ENCODE assay signal across 1 cellular context in the genomic region with DNA sequence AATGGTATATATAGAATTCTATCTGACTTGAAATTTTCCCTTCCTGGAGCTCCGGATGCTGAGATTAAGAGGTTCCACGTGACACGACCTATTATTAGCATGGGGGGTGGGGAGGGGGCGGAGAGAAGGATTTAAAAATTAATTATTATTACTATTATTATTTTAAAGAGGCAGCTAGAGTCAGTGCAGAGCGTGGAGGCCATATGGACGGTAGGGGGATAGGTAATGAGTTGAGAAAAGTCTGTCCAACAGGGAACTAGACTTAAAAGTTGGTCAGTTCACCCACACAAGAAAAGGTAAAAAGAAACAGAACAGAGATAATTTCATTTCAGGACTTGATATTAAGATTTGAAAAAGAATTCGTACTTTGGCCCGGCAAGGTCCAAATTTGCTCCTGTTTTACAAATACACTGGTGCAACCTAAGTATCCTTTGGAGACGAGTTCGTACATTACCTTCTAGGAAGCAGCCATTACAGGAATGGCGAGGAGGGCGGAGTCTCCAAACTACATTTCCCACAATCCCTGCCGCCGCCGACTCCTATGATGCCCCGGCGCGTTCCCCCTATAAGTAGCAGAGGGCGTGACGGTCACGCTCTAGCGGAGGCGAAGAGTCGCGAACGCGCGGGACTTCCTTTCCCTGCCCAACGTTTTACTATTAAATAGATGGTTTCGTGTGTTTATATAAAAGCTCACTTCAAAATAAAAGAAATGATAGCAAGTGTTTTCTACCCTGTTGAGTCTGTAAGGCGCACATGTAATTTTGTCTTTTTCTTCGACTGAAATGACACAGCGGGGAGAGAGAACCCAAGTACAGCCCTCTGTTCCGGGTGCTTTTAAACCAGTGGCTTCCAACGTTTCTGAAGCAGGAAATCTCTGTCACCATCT.
TF ChIP-seq lines count a peak whose summit lies in the region.

A gene with protein sequence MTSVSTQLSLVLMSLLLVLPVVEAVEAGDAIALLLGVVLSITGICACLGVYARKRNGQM (minus strand): TSS at position 481 of the 886 bp plus-strand sequence. CDS start 976 bp downstream, outside the sequence.

TF ChIP-seq in SK-N-SH treated with all-trans-retinoic acid at 6 μM for 48 hours, 23 proteins besides CTCF, POLR2A, EP300 and RAD21 (continued from another document):
- TF ChIP-seq, protein P1, sequence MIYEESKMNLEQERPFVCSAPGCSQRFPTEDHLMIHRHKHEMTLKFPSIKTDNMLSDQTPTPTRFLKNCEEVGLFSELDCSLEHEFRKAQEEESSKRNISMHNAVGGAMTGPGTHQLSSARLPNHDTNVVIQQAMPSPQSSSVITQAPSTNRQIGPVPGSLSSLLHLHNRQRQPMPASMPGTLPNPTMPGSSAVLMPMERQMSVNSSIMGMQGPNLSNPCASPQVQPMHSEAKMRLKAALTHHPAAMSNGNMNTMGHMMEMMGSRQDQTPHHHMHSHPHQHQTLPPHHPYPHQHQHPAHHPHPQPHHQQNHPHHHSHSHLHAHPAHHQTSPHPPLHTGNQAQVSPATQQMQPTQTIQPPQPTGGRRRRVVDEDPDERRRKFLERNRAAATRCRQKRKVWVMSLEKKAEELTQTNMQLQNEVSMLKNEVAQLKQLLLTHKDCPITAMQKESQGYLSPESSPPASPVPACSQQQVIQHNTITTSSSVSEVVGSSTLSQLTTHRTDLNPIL (CRISPR knock-in tag; IDR thresholded peaks at IDR 0.05; ENCODE audit: low read depth), result no peak
- no peak for TF ChIP-seq ZNF565 (CRISPR knock-in tag; conservative IDR thresholded peaks at IDR 0.05; ENCODE audit: low read depth)
- TF ChIP-seq ZFP3 (CRISPR knock-in tag; IDR thresholded peaks at IDR 0.05), result peak; percentile 92
- peak; percentile 33; the same call in 1 of the 2 replicates for TF ChIP-seq CSDC2 (CRISPR knock-in tag; IDR thresholded peaks at IDR 0.05)
- TF ChIP-seq, protein P2, sequence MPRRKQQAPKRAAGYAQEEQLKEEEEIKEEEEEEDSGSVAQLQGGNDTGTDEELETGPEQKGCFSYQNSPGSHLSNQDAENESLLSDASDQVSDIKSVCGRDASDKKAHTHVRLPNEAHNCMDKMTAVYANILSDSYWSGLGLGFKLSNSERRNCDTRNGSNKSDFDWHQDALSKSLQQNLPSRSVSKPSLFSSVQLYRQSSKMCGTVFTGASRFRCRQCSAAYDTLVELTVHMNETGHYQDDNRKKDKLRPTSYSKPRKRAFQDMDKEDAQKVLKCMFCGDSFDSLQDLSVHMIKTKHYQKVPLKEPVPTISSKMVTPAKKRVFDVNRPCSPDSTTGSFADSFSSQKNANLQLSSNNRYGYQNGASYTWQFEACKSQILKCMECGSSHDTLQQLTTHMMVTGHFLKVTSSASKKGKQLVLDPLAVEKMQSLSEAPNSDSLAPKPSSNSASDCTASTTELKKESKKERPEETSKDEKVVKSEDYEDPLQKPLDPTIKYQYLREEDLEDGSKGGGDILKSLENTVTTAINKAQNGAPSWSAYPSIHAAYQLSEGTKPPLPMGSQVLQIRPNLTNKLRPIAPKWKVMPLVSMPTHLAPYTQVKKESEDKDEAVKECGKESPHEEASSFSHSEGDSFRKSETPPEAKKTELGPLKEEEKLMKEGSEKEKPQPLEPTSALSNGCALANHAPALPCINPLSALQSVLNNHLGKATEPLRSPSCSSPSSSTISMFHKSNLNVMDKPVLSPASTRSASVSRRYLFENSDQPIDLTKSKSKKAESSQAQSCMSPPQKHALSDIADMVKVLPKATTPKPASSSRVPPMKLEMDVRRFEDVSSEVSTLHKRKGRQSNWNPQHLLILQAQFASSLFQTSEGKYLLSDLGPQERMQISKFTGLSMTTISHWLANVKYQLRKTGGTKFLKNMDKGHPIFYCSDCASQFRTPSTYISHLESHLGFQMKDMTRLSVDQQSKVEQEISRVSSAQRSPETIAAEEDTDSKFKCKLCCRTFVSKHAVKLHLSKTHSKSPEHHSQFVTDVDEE (CRISPR knock-in tag; IDR thresholded peaks at IDR 0.05), result no peak
- TF ChIP-seq TOX (CRISPR knock-in tag; IDR thresholded peaks at IDR 0.05; ENCODE audit: borderline replicate concordance), result no peak
